ENCODE assay signal across 8 cellular contexts in genomic region chr16:30185683-30186421, GRCh38.
DNase-seq lines count a peak whose midpoint lies in the region; ATAC-seq and TF ChIP-seq lines count a peak whose summit lies in the region.

No MANE protein-coding gene starts in this region.

- no peak for TF ChIP-seq CTCF in NB4 (IDR thresholded peaks at IDR 0.05; ENCODE audit: low read depth, low read length)

- H3K4me3 ChIP-seq in NB4 (ENCODE audit: low read depth, low read length), result peak overlapping the region; percentile 90

- peak; percentile 42 for ATAC-seq in GM18517 (IDR thresholded peaks at IDR 0.05; ENCODE audit: unreplicated experiment)

- TF ChIP-seq POLR2A in NB4 (IDR thresholded peaks at IDR 0.05; ENCODE audit: extremely low read depth, insufficient read length), result no peak

- POLR2A ChIA-PET in HEK293T (lab: Yijun Ruan, JAX), result interaction anchor here (1.2 kb wide), 1 partner anchor 94 kb away, joined by 4 read pairs; the partner anchor contains the start of gene TBX6

- CTCF ChIA-PET in HEK293T (lab: Yijun Ruan, JAX), result interaction anchor here (2.2 kb wide), 1 partner anchor 93 kb away, joined by 8 read pairs; no protein-coding TSS in a partner anchor

- peak; percentile 99 for DNase-seq in NB4 (ENCODE audit: low read depth)
- peak; percentile 77 for DNase-seq in activated T-cell treated with anti-CD3 and anti-CD28 coated beads for 48 hours (ENCODE audit: low read depth)
- DNase-seq in iPS-NIHi7 (ENCODE audit: extremely low spot score), result peak; percentile 7
- peak; percentile 79 to 83 for DNase-seq in stimulated activated CD8-positive, alpha-beta memory T cell treated with anti-CD3 and anti-CD28 coated beads, Interleukin-15, amount 100 ng/mL, for 48 hours (ENCODE audit: low read depth in 2 of 2)
- DNase-seq in foreskin melanocyte, result no peak
- DNase-seq in HEK293T (ENCODE audit: extremely low spot score), result no peak
- DNase-seq in DMS53 (lab: John Stamatoyannopoulos, UW), result no peak

TF ChIP-seq in HEK293T, 16 proteins besides CTCF, POLR2A, EP300 and RAD21:
- TF ChIP-seq FOXM1 (IDR thresholded peaks at IDR 0.05; ENCODE audit: borderline replicate concordance) (no peak), SUZ12 (IDR thresholded peaks at IDR 0.05) (no peak), NFRKB (IDR thresholded peaks at IDR 0.05) (no peak), ZNF384 (IDR thresholded peaks at IDR 0.05) (no peak)
TF ChIP-seq in HEK293T: peak in this region for 0.

Comparison
In these comparisons a context has a peak if more than half of its experiments do, and no peak if none do; other contexts are left out.
1. DNase-seq: peak in NB4 (single experiment), activated T-cell treated with anti-CD3 and anti-CD28 coated beads for 48 hours (single experiment), iPS-NIHi7 (single experiment) and stimulated activated CD8-positive, alpha-beta memory T cell treated with anti-CD3 and anti-CD28 coated beads, Interleukin-15, amount 100 ng/mL, for 48 hours (2 of 2); none in foreskin melanocyte (single experiment), HEK293T (single experiment) and DMS53 (single experiment).